25 cellular contexts compared by ENCODE assay signal in the genomic region with DNA sequence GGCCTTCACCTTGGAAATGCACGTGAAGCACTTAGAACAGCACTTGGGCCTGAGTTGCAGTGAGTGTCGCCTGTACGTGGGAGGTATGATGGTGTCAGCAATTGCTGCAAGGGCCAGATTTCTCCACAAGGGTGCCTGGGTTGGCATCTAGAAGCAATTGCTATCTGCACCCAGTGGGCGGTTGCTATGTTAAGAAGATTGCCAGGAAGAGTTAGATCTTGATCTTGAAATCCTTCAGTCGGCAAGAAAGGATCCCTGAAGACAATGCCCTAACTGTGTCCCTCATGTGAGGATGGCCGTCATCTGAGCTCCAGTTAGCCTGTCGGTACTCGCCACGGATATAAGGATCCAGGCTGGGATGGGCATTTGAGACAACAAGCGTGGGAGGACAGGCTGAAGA.
"Had no signal": no experiment of that assay in that cellular context is flagged by ENCODE, and none has a peak within 500 bp of the region (broad histone marks: within the 10 kb centered on the region; RNA-seq: fewer than 3 reads in every experiment).

No MANE protein-coding gene starts in this region.

- H3K4me3 ChIP-seq: esophagus squamous epithelium, hepatocyte, left ventricle myocardium inferior, lower lobe of right lung, prostate gland, right lobe of liver, spleen, thoracic aorta, transverse colon had no signal

- H3K27me3 ChIP-seq: esophagus squamous epithelium, hepatocyte, right lobe of liver, transverse colon had no signal

- DNase-seq: effector memory CD4-positive, alpha-beta T cell; esophagus squamous epithelium; foreskin fibroblast; kidney; left cardiac atrium; left ventricle myocardium inferior; lower lobe of right lung; mesenchymal stem cell; midbrain; naive B cell; retina; right lobe of liver; spleen; stimulated activated CD4-positive, alpha-beta T cell treated with anti-CD3 and anti-CD28 coated beads, Interleukin-15, amount 100 ng/mL, for 24 hours; stimulated activated CD4-positive, alpha-beta T cell treated with anti-CD3 and anti-CD28 coated beads, Interleukin-1b, Interleukin-23, amount 100 ng/mL, for 48 hours; stimulated activated CD4-positive, alpha-beta T cell treated with anti-CD3 and anti-CD28 coated beads, Interleukin-4, amount 100 ng/mL, for 24 hours; transverse colon had no signal

- H3K4me3 Mint-ChIP-seq: naive B cell; nephron; stimulated activated memory B cell treated with anti-CD40 and anti-IgM and Interleukin-4, amounts not matched to agents 10 μg/mL and 1 μg/mL and 100 μg/mL, for 72 hours; stimulated activated naive CD8-positive, alpha-beta T cell treated with anti-CD3 and anti-CD28 coated beads, Interleukin-15, Interleukin-2, amounts not matched to agents 100 ng/mL and 50 ng/mL, for 24 hours had no signal

- H3K36me3 ChIP-seq: prostate gland, right lobe of liver, spleen, thoracic aorta, transverse colon had no signal

- H3K9me3 Mint-ChIP-seq: nephron; stimulated activated memory B cell treated with anti-CD40 and anti-IgM and Interleukin-4, amounts not matched to agents 10 μg/mL and 1 μg/mL and 100 μg/mL, for 72 hours; stimulated activated naive CD8-positive, alpha-beta T cell treated with anti-CD3 and anti-CD28 coated beads, Interleukin-15, Interleukin-2, amounts not matched to agents 100 ng/mL and 50 ng/mL, for 24 hours had no signal

- H3K36me3 Mint-ChIP-seq: naive B cell; stimulated activated memory B cell treated with anti-CD40 and anti-IgM and Interleukin-4, amounts not matched to agents 10 μg/mL and 1 μg/mL and 100 μg/mL, for 72 hours had no signal

- H3K9ac ChIP-seq: parathyroid adenoma had no signal

- H3K27ac Mint-ChIP-seq: naive B cell; stimulated activated memory B cell treated with anti-CD40 and anti-IgM and Interleukin-4, amounts not matched to agents 10 μg/mL and 1 μg/mL and 100 μg/mL, for 72 hours; stimulated activated naive CD8-positive, alpha-beta T cell treated with anti-CD3 and anti-CD28 coated beads, Interleukin-15, Interleukin-2, amounts not matched to agents 100 ng/mL and 50 ng/mL, for 24 hours had no signal

- ATAC-seq: left cardiac atrium; lower lobe of right lung; right lobe of liver; stimulated activated memory B cell treated with anti-CD40 and anti-IgM and Interleukin-4, amounts not matched to agents 10 μg/mL and 1 μg/mL and 100 μg/mL, for 72 hours had no signal

- H3K9me3 ChIP-seq: esophagus squamous epithelium, left ventricle myocardium inferior, lower lobe of right lung, prostate gland, right lobe of liver, spleen, thoracic aorta, transverse colon had no signal

- H3K4me1 ChIP-seq: parathyroid adenoma, prostate gland, right lobe of liver had no signal

- H3K27ac ChIP-seq: epithelial cell of prostate, hepatocyte, left ventricle myocardium inferior, lower lobe of right lung, parathyroid adenoma, prostate gland, right lobe of liver, spleen, thoracic aorta had no signal
